ENCODE assay signal across 8 cellular contexts in genomic region chr10:60444494-60445064, GRCh38. TPM values are rescaled to one million over a fixed set of nuclear protein-coding genes. Genes with fewer than 3 reads are reported as not detected.
DNase-seq lines count a peak whose midpoint lies in the region; ATAC-seq and TF ChIP-seq lines count a peak whose summit lies in the region.

No MANE protein-coding gene starts in this region.

- H3K4me3 ChIP-seq in BJ (ENCODE audit: low read depth, low read length), result no peak overlapping the region
- H3K4me3 ChIP-seq in IMR-90 (ENCODE audit: insufficient read depth, low read depth, low read length), result no peak overlapping the region
- H3K4me3 ChIP-seq in astrocyte of the spinal cord (ENCODE audit: low read depth, low read length), result no peak overlapping the region

- no peaks in the 10 kb centered on the region for H3K9me1 ChIP-seq in IMR-90 (ENCODE audit: insufficient read depth, low read length)

- H3K4me3 Mint-ChIP-seq in T-cell, result no peak overlapping the region

- no TSS peak for BruUV-seq in IMR-90 (replicated peaks; lab: Mats Ljungman, UMichigan)

- in situ Hi-C loops in IMR-90 (cut with MboI; ENCODE audit: low sequenced_read_pairs) (loop anchor here (5.0 to 25.0 kb wide), 3 partner anchors 203 to 807 kb away; no protein-coding TSS in a partner anchor), astrocyte of the spinal cord (cut with HindIII; ENCODE audit: low sequenced_read_pairs) (no loop called here)

- peaks cover 17 to 20% (median 18%) of the 10 kb centered on the region in 3 donors for H3K4me1 Mint-ChIP-seq in T-cell

- no peak overlapping the region for H3K23ac ChIP-seq in IMR-90 (ENCODE audit: low read depth, low read length)

- peaks cover 3% of the 10 kb centered on the region; the same call in 1 of the 2 replicates for H3K4me1 ChIP-seq in IMR-90 (ENCODE audit: control insufficient read depth, insufficient read depth, low read length)

- TF ChIP-seq POLR2A in IMR-90 (IDR thresholded peaks at IDR 0.05; ENCODE audit: low read depth, low read length), result no peak

- H2BK15ac ChIP-seq in IMR-90 (ENCODE audit: low read depth, low read length), result no peak overlapping the region

- no peaks in the 10 kb centered on the region for H3K9me3 Mint-ChIP-seq in T-cell

- CTCF ChIA-PET in BJ (lab: Yijun Ruan, JAX) (interaction anchor here (0.6 to 4.9 kb wide), 14 partner anchors 8 to 1611 kb away, joined by 3 to 74 read pairs (median 4); no protein-coding TSS in a partner anchor), IMR-90 (lab: Yijun Ruan, JAX) (interaction anchor here (0.6 to 4.9 kb wide), 6 partner anchors 14 to 324 kb away, joined by 3 to 35 read pairs (median 4); no protein-coding TSS in a partner anchor), T-cell (lab: Charles Lee) (interaction anchor here (0.7 to 0.9 kb wide), 5 partner anchors 134 to 339 kb away, joined by 3 to 5 read pairs (median 3); no protein-coding TSS in a partner anchor)

- WGBS in IMR-90 (ENCODE audit: extremely low coverage in 2 of 2, insufficient read length in 1 of 2), 2 experiments, result no CpG with 5 or more reads among the region's 1 CpG

- no peak overlapping the region for H3K9ac ChIP-seq in IMR-90 (ENCODE audit: low read depth, low read length)

- H2AK5ac ChIP-seq in IMR-90 (ENCODE audit: low read depth, low read length), result no peak overlapping the region

- H2AFZ ChIP-seq in IMR-90 (replicated peaks; ENCODE audit: low read length, poor library complexity), result no peak overlapping the region

- intact Hi-C loops in IMR-90 (cut with micrococcal nuclease), result loop anchor here (1.0 to 5.0 kb wide), 4 partner anchors 128 to 518 kb away; no protein-coding TSS in a partner anchor

- peak; percentile 70 for TF ChIP-seq RAD21 in IMR-90 (IDR thresholded peaks at IDR 0.05; ENCODE audit: low read length)

- H3K27me3 ChIP-seq in BJ (ENCODE audit: control insufficient read depth, insufficient read depth, low read length) (no peaks in the 10 kb centered on the region), IMR-90 (ENCODE audit: control insufficient read depth, insufficient read depth, low read length) (no peaks in the 10 kb centered on the region; the same call in 1 of the 2 replicates)

- H4K20me1 ChIP-seq in IMR-90 (ENCODE audit: insufficient read depth, low read length), result no peaks in the 10 kb centered on the region

- dilution Hi-C loops in IMR-90 (cut with HindIII; ENCODE audit: low sequenced_read_pairs, unreplicated experiment), result no loop called here

- DNase-seq in BJ (ENCODE audit: low read depth), result no peak
- DNase-seq in IMR-90, result peak; percentile 63
- DNase-seq in astrocyte of the spinal cord (ENCODE audit: low read depth, low spot score), result peak; percentile 73
- peak; percentile 43 to 61 for DNase-seq in lung microvascular endothelial cell (ENCODE audit: low read depth in 2 of 2)
- no peak for DNase-seq in T-cell
- no peak for DNase-seq in COLO668 (lab: John Stamatoyannopoulos, UW; ENCODE audit: unreplicated experiment)
- no peak for DNase-seq in NCI-H345 treated with DMSO at 0.1 percent for 48 hours (lab: John Stamatoyannopoulos, UW; ENCODE audit: unreplicated experiment)

- no peaks in the 10 kb centered on the region for H3K36me3 ChIP-seq in BJ (ENCODE audit: control insufficient read depth, insufficient read depth, low read length)
- no peaks in the 10 kb centered on the region for H3K36me3 ChIP-seq in IMR-90 (ENCODE audit: control insufficient read depth, insufficient read depth, low read length)

- no peak overlapping the region for H3K4me2 ChIP-seq in IMR-90 (ENCODE audit: low read depth, low read length)

- no peak overlapping the region for H3K27ac Mint-ChIP-seq in T-cell

- no peak overlapping the region for H2AK9ac ChIP-seq in IMR-90 (replicated peaks; ENCODE audit: low read depth, low read length, poor library complexity)

- ATAC-seq in IMR-90 (ENCODE audit: low read depth) (peak; percentile 65), T-cell (replicated peaks in 1 of 4) (no peak), HG02870 (IDR thresholded peaks at IDR 0.05; ENCODE audit: unreplicated experiment) (no peak)

- H3K9me3 ChIP-seq in IMR-90 (ENCODE audit: control insufficient read depth, insufficient read depth, low read length), result no peaks in the 10 kb centered on the region

- no peak overlapping the region for H3K56ac ChIP-seq in IMR-90 (ENCODE audit: extremely low read depth, insufficient read depth, low read length)

- no peak overlapping the region for H4K91ac ChIP-seq in IMR-90 (ENCODE audit: insufficient read depth, low read depth, low read length)

- no peak overlapping the region for H2BK5ac ChIP-seq in IMR-90 (ENCODE audit: low read depth, low read length, poor library complexity, severe bottlenecking)

- H4K5ac ChIP-seq in IMR-90 (ENCODE audit: low read depth, low read length), result no peak overlapping the region

- no peak overlapping the region for H3K4ac ChIP-seq in IMR-90 (ENCODE audit: low read depth, low read length)

- H3K79me1 ChIP-seq in IMR-90 (ENCODE audit: low read depth in 1 of 2, low read length in 2 of 2), result no peaks in the 10 kb centered on the region

- POLR2A ChIA-PET in BJ (lab: Charles Lee), result interaction anchor here (0.7 kb wide), 1 partner anchor 26 kb away, joined by 6 read pairs; no protein-coding TSS in a partner anchor
- POLR2A ChIA-PET in IMR-90 (lab: Charles Lee; ENCODE audit: unreplicated experiment), result no interaction called here
- POLR2A ChIA-PET in T-cell (lab: Charles Lee), result no interaction called here

- H2BK20ac ChIP-seq in IMR-90 (ENCODE audit: low read depth, low read length), result no peak overlapping the region

- H3K36me3 Mint-ChIP-seq in T-cell, result peaks cover 3% of the 10 kb centered on the region

- H4K8ac ChIP-seq in IMR-90 (ENCODE audit: low read depth in 2 of 2, low read length in 2 of 2), result no peak overlapping the region

- no peak overlapping the region for H3K14ac ChIP-seq in IMR-90 (replicated peaks; ENCODE audit: low read depth, low read length)

- H3K27ac ChIP-seq in IMR-90 (ENCODE audit: insufficient read depth, low read length), result no peak overlapping the region

- peak; percentile 57 for TF ChIP-seq CTCF in BJ (IDR thresholded peaks at IDR 0.05; ENCODE audit: insufficient read depth, low read depth, low read length)
- peak; percentile 72 for TF ChIP-seq CTCF in IMR-90 (conservative IDR thresholded peaks at IDR 0.05; ENCODE audit: low read depth, low read length)
- peak; percentile 55 for TF ChIP-seq CTCF in astrocyte of the spinal cord (IDR thresholded peaks at IDR 0.05; ENCODE audit: low read depth, low read length)

- no peak overlapping the region for H3K18ac ChIP-seq in IMR-90 (ENCODE audit: low read depth, low read length)

- H2BK120ac ChIP-seq in IMR-90 (ENCODE audit: low read depth, low read length), result no peak overlapping the region

- no peaks in the 10 kb centered on the region for H3K27me3 Mint-ChIP-seq in T-cell

TF ChIP-seq in IMR-90, 13 proteins besides CTCF, POLR2A, EP300 and RAD21:
- TF ChIP-seq SMC3 (IDR thresholded peaks at IDR 0.05; ENCODE audit: low read depth, low read length) (peak; percentile 77), FOS (IDR thresholded peaks at IDR 0.05; ENCODE audit: low read depth, low read length) (no peak)

RNA-seq across cellular contexts. Expression of gene ANK3, which starts 54.9 kb away (rescaled TPM):
- polyA plus RNA-seq in BJ (2011; rRNA removed) (0.09 and 0.13 TPM in 2 replicates), IMR-90 (2012; rRNA removed) (0.55 and 0.63 TPM in 2 replicates)
- polyA minus RNA-seq in BJ (2011; rRNA and poly(A)+ RNA removed), result 0.21 TPM in 1 of 2 replicates, not detected in the other
- total RNA-seq in IMR-90 (2012; rRNA removed) (1.7 and 1.8 TPM in 2 replicates), lung microvascular endothelial cell (under 0.01 and 0.87 TPM in 2 replicates), T-cell (10 to 100 TPM; 43.0 to 74.8 (median 56.7) TPM)
- polyA plus RNA-seq in IMR-90 (2012; cell fraction: cytosol; rRNA removed), result 0.11 and 0.47 TPM in 2 replicates
- 0.18 and 1.1 TPM in 2 replicates for polyA plus RNA-seq in IMR-90 (2012; cell fraction: nucleus; rRNA removed; ENCODE audit: low replicate concordance)

Comparison
In these comparisons a context has a peak if more than half of its experiments do, and no peak if none do; other contexts are left out.
1. DNase-seq: peak in IMR-90 (single experiment), astrocyte of the spinal cord (single experiment) and lung microvascular endothelial cell (2 of 2); none in BJ (single experiment), T-cell (0 of 34), COLO668 (single experiment) and NCI-H345 treated with DMSO at 0.1 percent for 48 hours (single experiment).
2. RNA of gene ANK3, which starts 54.9 kb away (total RNA-seq): 43.0 to 74.8 TPM in T-cell; 1.7 to 1.8 TPM in IMR-90 and under 0.01 to 0.87 TPM in lung microvascular endothelial cell; every median in the first group is over 10 times any median in the second.
3. Peak in every context shown above with its lines, with median percentiles within 50 percentile points of each other: CTCF ChIP-seq.